In genomic region chr5:59790399-59791130, GRCh38 we compare ENCODE assay signal across 8 cellular contexts.
DNase-seq lines count a peak whose midpoint lies in the region; ATAC-seq and TF ChIP-seq lines count a peak whose summit lies in the region.

No MANE protein-coding gene starts in this region.

- H3K27ac Mint-ChIP-seq in activated T-helper 2 cell treated with anti-CD3 and anti-CD28 coated beads, Interferon-gamma antibody, Interleukin-2, Interleukin-4, amounts not matched to agents 10 μg/mL and 5 μg/mL and 100 μg/mL, durations not matched to agents 14 hours and 24 hours and 36 hours, result peak overlapping the region; percentile 97

- peaks cover 4% of the 10 kb centered on the region for H3K9me3 Mint-ChIP-seq in activated T-helper 2 cell treated with anti-CD3 and anti-CD28 coated beads, Interferon-gamma antibody, Interleukin-2, Interleukin-4, amounts not matched to agents 10 μg/mL and 5 μg/mL and 100 μg/mL, durations not matched to agents 14 hours and 24 hours and 36 hours

- no peak for TF ChIP-seq CTCF in parathyroid adenoma (IDR thresholded peaks at IDR 0.05)

- H3K4me1 ChIP-seq in parathyroid adenoma, result no peaks in the 10 kb centered on the region
- H3K4me1 ChIP-seq in HAP-1, result no peaks in the 10 kb centered on the region

- peaks cover 1% of the 10 kb centered on the region for H3K27me3 Mint-ChIP-seq in activated T-helper 2 cell treated with anti-CD3 and anti-CD28 coated beads, Interferon-gamma antibody, Interleukin-2, Interleukin-4, amounts not matched to agents 10 μg/mL and 5 μg/mL and 100 μg/mL, durations not matched to agents 14 hours and 24 hours and 36 hours (ENCODE audit: low read depth)

- H3K36me3 ChIP-seq in parathyroid adenoma (ENCODE audit: control insufficient read depth, insufficient read depth, low read length) (no peaks in the 10 kb centered on the region), HAP-1 (replicated peaks) (no peaks in the 10 kb centered on the region)

- no peak overlapping the region for H3K4me3 ChIP-seq in parathyroid adenoma (ENCODE audit: low read depth, low read length)
- H3K4me3 ChIP-seq in HAP-1, result no peak overlapping the region

- peak overlapping the region; percentile 54 for H3K4me3 Mint-ChIP-seq in activated T-helper 2 cell treated with anti-CD3 and anti-CD28 coated beads, Interferon-gamma antibody, Interleukin-2, Interleukin-4, amounts not matched to agents 10 μg/mL and 5 μg/mL and 100 μg/mL, durations not matched to agents 14 hours and 24 hours and 36 hours (ENCODE audit: low read depth)

- no peak overlapping the region for H3K9ac ChIP-seq in parathyroid adenoma

- intact Hi-C loops in activated T-helper 2 cell treated with anti-CD3 and anti-CD28 coated beads, Interferon-gamma antibody, Interleukin-2, Interleukin-4, amounts not matched to agents 10 μg/mL and 5 μg/mL and 100 μg/mL, durations not matched to agents 14 hours and 24 hours and 36 hours (cut with micrococcal nuclease), result loop anchor here (1.0 to 10.0 kb wide), 7 partner anchors 9 to 906 kb away; no protein-coding TSS in a partner anchor

- no peaks in the 10 kb centered on the region for H3K79me2 ChIP-seq in parathyroid adenoma

- H3K27me3 ChIP-seq in parathyroid adenoma (ENCODE audit: control insufficient read depth, insufficient read depth, low read length) (no peaks in the 10 kb centered on the region), HAP-1 (ENCODE audit: low read depth) (0 out of 2 replicates have a peak, but pooled peaks cover 4% of the 10 kb centered on the region)

- in situ Hi-C loops in HAP-1 (cut with MboI; ENCODE audit: low sequenced_read_pairs), result no loop called here

- ATAC-seq in GM18870 (IDR thresholded peaks at IDR 0.05; ENCODE audit: unreplicated experiment) (peak; percentile 84), HG03025 (IDR thresholded peaks at IDR 0.05; ENCODE audit: low FRiP score, unreplicated experiment) (peak; percentile 77), GM19395 (IDR thresholded peaks at IDR 0.05; ENCODE audit: unreplicated experiment) (no peak)

- no peak for DNase-seq in activated T-helper 2 cell treated with anti-CD3 and anti-CD28 coated beads, Interferon-gamma antibody, Interleukin-2, Interleukin-4, amounts not matched to agents 10 μg/mL and 5 μg/mL and 100 μg/mL, durations not matched to agents 14 hours and 24 hours and 36 hours (ENCODE audit: low spot score)
- DNase-seq in globus pallidus (ENCODE audit: low spot score) (no peak), HAP-1 (ENCODE audit: low spot score in 2 of 2) (no peak), NCI-H1417 (lab: John Stamatoyannopoulos, UW) (no peak)

- peaks cover 52% of the 10 kb centered on the region for H3K4me1 Mint-ChIP-seq in activated T-helper 2 cell treated with anti-CD3 and anti-CD28 coated beads, Interferon-gamma antibody, Interleukin-2, Interleukin-4, amounts not matched to agents 10 μg/mL and 5 μg/mL and 100 μg/mL, durations not matched to agents 14 hours and 24 hours and 36 hours (ENCODE audit: low read depth)

- H3K27ac ChIP-seq in parathyroid adenoma, result no peak overlapping the region

- H2AFZ ChIP-seq in parathyroid adenoma, result peak overlapping the region; percentile 14

- peaks cover 4% of the 10 kb centered on the region for H3K36me3 Mint-ChIP-seq in activated T-helper 2 cell treated with anti-CD3 and anti-CD28 coated beads, Interferon-gamma antibody, Interleukin-2, Interleukin-4, amounts not matched to agents 10 μg/mL and 5 μg/mL and 100 μg/mL, durations not matched to agents 14 hours and 24 hours and 36 hours (ENCODE audit: low read depth)

- no peak overlapping the region for H3K4me2 ChIP-seq in parathyroid adenoma (ENCODE audit: low read length)

- H3K9me3 ChIP-seq in parathyroid adenoma (ENCODE audit: control insufficient read depth, low read length), result no peaks in the 10 kb centered on the region
- H3K9me3 ChIP-seq in HAP-1, result no peaks in the 10 kb centered on the region
